In genomic region chr21:34938079-34938764, GRCh38 we compare ENCODE assay signal across 13 cellular contexts.
DNase-seq lines count a peak whose midpoint lies in the region; ATAC-seq, FAIRE-seq and TF ChIP-seq lines count a peak whose summit lies in the region.
"Had no signal": no experiment of that assay in that cellular context is flagged by ENCODE, and none has a peak within 500 bp of the region (broad histone marks: within the 10 kb centered on the region; RNA-seq: fewer than 3 reads in every experiment).

No MANE protein-coding gene starts in this region.

- H3K27me3 Mint-ChIP-seq in CD14-positive monocyte (ENCODE audit: low read depth in 3 of 3): peaks cover 0 to 2% (median 0%) of the 10 kb centered on the region in 3 donors
- H3K27me3 Mint-ChIP-seq in activated naive CD8-positive, alpha-beta T cell treated with anti-CD3 and anti-CD28 coated beads, Interleukin-2, amount 50 U/mL, for 24 hours: no peaks in the 10 kb centered on the region
- peaks cover 17% of the 10 kb centered on the region for H3K27me3 Mint-ChIP-seq in mesothelial cell of epicardium (ENCODE audit: low read depth)

- peaks cover 79% of the 10 kb centered on the region for H3K4me1 Mint-ChIP-seq in CD14-positive monocyte
- H3K4me1 Mint-ChIP-seq in activated naive CD8-positive, alpha-beta T cell treated with anti-CD3 and anti-CD28 coated beads, Interleukin-2, amount 50 U/mL, for 24 hours: peaks cover 100% of the 10 kb centered on the region
- H3K4me1 Mint-ChIP-seq in mesothelial cell of epicardium: peaks cover 27% of the 10 kb centered on the region

- TF ChIP-seq CTCF in CD14-positive monocyte (IDR thresholded peaks at IDR 0.05): no peak
- no peak for TF ChIP-seq CTCF in mesothelial cell of epicardium (IDR thresholded peaks at IDR 0.05; ENCODE audit: unreplicated experiment)

- no peak for ATAC-seq in activated naive CD8-positive, alpha-beta T cell treated with anti-CD3 and anti-CD28 coated beads, Interleukin-2, amount 50 U/mL, for 24 hours

- no peak for TF ChIP-seq POLR2A in GM12891 (IDR thresholded peaks at IDR 0.05; ENCODE audit: low read depth, low read length)

- peak overlapping the region in 4 of 7 donors; percentile 9 to 55 (median 39) for H3K27ac Mint-ChIP-seq in CD14-positive monocyte
- peak overlapping the region; percentile 16 for H3K27ac Mint-ChIP-seq in activated naive CD8-positive, alpha-beta T cell treated with anti-CD3 and anti-CD28 coated beads, Interleukin-2, amount 50 U/mL, for 24 hours
- H3K27ac Mint-ChIP-seq in mesothelial cell of epicardium: peak overlapping the region; percentile 13
- H3K27ac Mint-ChIP-seq: nephron progenitor cell had no signal

- DNase-seq in CD14-positive monocyte (ENCODE audit: low spot score) (no peak), GM12891 (ENCODE audit: insufficient read length, low spot score) (no peak), mesothelial cell of epicardium (ENCODE audit: low spot score in 2 of 2, unreplicated experiment in 2 of 2) (no peak), NCI-H2081 treated with DMSO at 0.1 percent for 48 hours (lab: John Stamatoyannopoulos, UW) (no peak), UCSD-AML1 (lab: John Stamatoyannopoulos, UW; ENCODE audit: unreplicated experiment) (no peak), DMS 273 treated with DMSO at 0.1 percent for 48 hours (lab: John Stamatoyannopoulos, UW) (no peak)
- no peak for DNase-seq in activated naive CD8-positive, alpha-beta T cell treated with anti-CD3 and anti-CD28 coated beads, Interleukin-2, amount 50 U/mL, for 24 hours
- DNase-seq: activated T-cell treated with anti-CD3 and anti-CD28 coated beads for 4 hours; NCI-H2081; nephron progenitor cell; stimulated activated CD8-positive, alpha-beta memory T cell treated with anti-CD3 and anti-CD28 coated beads, Interleukin-4, amount 100 ng/mL, for 48 hours; T-helper 9 cell had no signal

- peak; percentile 71 for FAIRE-seq in GM12891 (lab: Jason Lieb, UNC)
- FAIRE-seq: islet of Langerhans had no signal

- H3K9me3 Mint-ChIP-seq in CD14-positive monocyte: no peaks in the 10 kb centered on the region
- H3K9me3 Mint-ChIP-seq in activated naive CD8-positive, alpha-beta T cell treated with anti-CD3 and anti-CD28 coated beads, Interleukin-2, amount 50 U/mL, for 24 hours: no peaks in the 10 kb centered on the region
- no peaks in the 10 kb centered on the region for H3K9me3 Mint-ChIP-seq in mesothelial cell of epicardium
- H3K9me3 Mint-ChIP-seq: nephron progenitor cell had no signal

- intact Hi-C loops in CD14-positive monocyte (cut with micrococcal nuclease): loop anchor here in 1 of 2 donors (5.0 kb wide), 1 partner anchor 49 kb away; no protein-coding TSS in a partner anchor

- H3K36me3 Mint-ChIP-seq in CD14-positive monocyte (peaks cover 0 to under 1% of the 10 kb centered on the region in 2 donors), mesothelial cell of epicardium (no peaks in the 10 kb centered on the region)
- H3K36me3 Mint-ChIP-seq in activated naive CD8-positive, alpha-beta T cell treated with anti-CD3 and anti-CD28 coated beads, Interleukin-2, amount 50 U/mL, for 24 hours (ENCODE audit: low read depth): no peaks in the 10 kb centered on the region

- no peak overlapping the region for H3K4me3 Mint-ChIP-seq in CD14-positive monocyte
- peak overlapping the region; percentile 3 for H3K4me3 Mint-ChIP-seq in activated naive CD8-positive, alpha-beta T cell treated with anti-CD3 and anti-CD28 coated beads, Interleukin-2, amount 50 U/mL, for 24 hours
- H3K4me3 Mint-ChIP-seq in mesothelial cell of epicardium: no peak overlapping the region
- H3K4me3 Mint-ChIP-seq: nephron progenitor cell had no signal

TF ChIP-seq in GM12891, 5 proteins besides CTCF, POLR2A, EP300 and RAD21:
- TF ChIP-seq TAF1 (IDR thresholded peaks at IDR 0.05; ENCODE audit: low read depth, low read length): no peak
- no peak for TF ChIP-seq SPI1 (IDR thresholded peaks at IDR 0.05; ENCODE audit: low read depth, low read length)
- no peak for TF ChIP-seq POLR2AphosphoS5 (IDR thresholded peaks at IDR 0.05; ENCODE audit: low read depth, low read length)
- no peak for TF ChIP-seq PAX5 (IDR thresholded peaks at IDR 0.05; ENCODE audit: insufficient read depth, low read length, severe bottlenecking)
- no peak for TF ChIP-seq POU2F2 (IDR thresholded peaks at IDR 0.05; ENCODE audit: low read depth, low read length)
